In genomic region chr7:77293046-77293445, GRCh38 we compare ENCODE assay signal across 24 cellular contexts.
DNase-seq lines count a peak whose midpoint lies in the region; ATAC-seq and TF ChIP-seq lines count a peak whose summit lies in the region.
"Had no signal": no experiment of that assay in that cellular context is flagged by ENCODE, and none has a peak within 500 bp of the region (broad histone marks: within the 10 kb centered on the region; RNA-seq: fewer than 3 reads in every experiment).

No MANE protein-coding gene starts in this region.

- H3K4me3 ChIP-seq in Caco-2 (ENCODE audit: low read depth, low read length): no peak overlapping the region
- no peak overlapping the region for H3K4me3 ChIP-seq in GM23338
- H3K4me3 ChIP-seq in RWPE2 (ENCODE audit: severe bottlenecking): no peak overlapping the region
- no peak overlapping the region for H3K4me3 ChIP-seq in right cardiac atrium (ENCODE audit: low read length)
- H3K4me3 ChIP-seq: GM23248, left lung, pancreas, testis, uterus had no signal

- H3K4me3 Mint-ChIP-seq in Caco-2 (ENCODE audit: unreplicated experiment): no peak overlapping the region
- no peak overlapping the region for H3K4me3 Mint-ChIP-seq in GM23338
- H3K4me3 Mint-ChIP-seq in naive thymus-derived CD8-positive, alpha-beta T cell: no peak overlapping the region
- no peak overlapping the region for H3K4me3 Mint-ChIP-seq in immature natural killer cell
- H3K4me3 Mint-ChIP-seq: activated T-helper 1 cell treated with anti-CD3 and anti-CD28 coated beads, Interleukin-12 subunit alpha, Interleukin-12 subunit beta, Interleukin-2, Interleukin-4 antibody, amounts not matched to agents 30 ng/mL and 10 ng/mL and 1 ng/mL, durations not matched to agents 14 hours and 24 hours and 36 hours; CD4-positive, alpha-beta memory T cell; dendritic cell treated with granulocyte-macrophage colony-stimulating factor and Interleukin-4, amounts not matched to agents 40 ng/mL and 50 ng/mL, for 4 days; mesothelial cell of epicardium; natural killer cell had no signal

- no peak overlapping the region for H3K4me2 ChIP-seq in GM23338

- 74% methylated on average over 4 of the region's 4 CpGs for WGBS in right cardiac atrium

- TF ChIP-seq CTCF in Caco-2 (IDR thresholded peaks at IDR 0.05; ENCODE audit: insufficient read depth in 1 of 2, low read depth in 1 of 2, low read length in 1 of 2, severe bottlenecking in 1 of 2, unreplicated experiment in 1 of 2): peak; percentile 20 to 43
- TF ChIP-seq CTCF in GM23338 (conservative IDR thresholded peaks at IDR 0.05; ENCODE audit: low read depth in 2 of 2): peak; percentile 29 to 35
- peak; percentile 3 for TF ChIP-seq CTCF in RWPE2 (IDR thresholded peaks at IDR 0.05; ENCODE audit: poor library complexity, severe bottlenecking)

- intact Hi-C loops in Caco-2 (cut with micrococcal nuclease; ENCODE audit: unreplicated experiment): loop anchor here (1.0 kb wide), 1 partner anchor 38 kb away; no protein-coding TSS in a partner anchor
- intact Hi-C loops in right cardiac atrium (cut with DNase I): no loop called here

- H3K9me3 Mint-ChIP-seq in Caco-2 (ENCODE audit: unreplicated experiment) (no peaks in the 10 kb centered on the region), GM23338 (peaks cover under 1% of the 10 kb centered on the region; the same call in 1 of the 3 replicates), immature natural killer cell (peaks cover 0 to 17% (median 13%) of the 10 kb centered on the region in 6 donors)
- peaks cover 5 to 19% (median 13%) of the 10 kb centered on the region in 9 donors for H3K9me3 Mint-ChIP-seq in naive thymus-derived CD8-positive, alpha-beta T cell

- H3K9me3 ChIP-seq in Caco-2: 0 out of 2 replicates have a peak, but pooled peaks cover 9% of the 10 kb centered on the region
- H3K9me3 ChIP-seq in RWPE2 (ENCODE audit: severe bottlenecking): no peaks in the 10 kb centered on the region
- H3K9me3 ChIP-seq in right cardiac atrium (ENCODE audit: control insufficient read depth, low read length): no peaks in the 10 kb centered on the region
- H3K9me3 ChIP-seq: pancreas, testis, uterus had no signal

- no peaks in the 10 kb centered on the region for H3K36me3 Mint-ChIP-seq in Caco-2 (ENCODE audit: insufficient read depth, unreplicated experiment)
- no peaks in the 10 kb centered on the region for H3K36me3 Mint-ChIP-seq in GM23338 (ENCODE audit: low read depth)
- peaks cover 4 to 50% (median 28%) of the 10 kb centered on the region in 3 donors for H3K36me3 Mint-ChIP-seq in naive thymus-derived CD8-positive, alpha-beta T cell
- peaks cover 31 to 64% (median 51%) of the 10 kb centered on the region in 3 donors for H3K36me3 Mint-ChIP-seq in immature natural killer cell

- H3K9me2 ChIP-seq in GM23338 (ENCODE audit: insufficient read depth): no peaks in the 10 kb centered on the region

- H4K20me1 ChIP-seq in GM23338 (replicated peaks; ENCODE audit: insufficient read depth): no peaks in the 10 kb centered on the region

- BruUV-seq in Caco-2 (replicated peaks; lab: Mats Ljungman, UMichigan): no TSS peak

- peak in 1 of 2 experiments; percentile 18 for DNase-seq in Caco-2
- no peak for DNase-seq in GM23338 (ENCODE audit: low spot score)
- no peak for DNase-seq in RWPE2 (ENCODE audit: low spot score)
- peak in 1 of 10 donors; percentile 3 for DNase-seq in naive thymus-derived CD8-positive, alpha-beta T cell
- no peak for DNase-seq in immature natural killer cell
- no peak for DNase-seq in DMS79 treated with DMSO at 0.1 percent for 48 hours (lab: John Stamatoyannopoulos, UW)
- DNase-seq in right cardiac atrium: no peak
- DNase-seq: activated naive CD4-positive, alpha-beta T cell treated with anti-CD3 and anti-CD28 coated beads, Interleukin-2, amount 50 U/mL, for 16 hours; CD4-positive, alpha-beta memory T cell; DND-41; GM23248; head of caudate nucleus; IMR-90; left lung; MM.1S; natural killer cell; NCI-H1436; NCI-H510A treated with DMSO at 0.1 percent for 48 hours; pancreas; testis; uterus had no signal

- no peak overlapping the region for H2AFZ ChIP-seq in GM23338
- H2AFZ ChIP-seq: GM23248 had no signal

- H3K79me2 ChIP-seq in GM23338 (replicated peaks; ENCODE audit: insufficient read depth): no peaks in the 10 kb centered on the region

- CTCF ChIA-PET in Caco-2 (lab: Charles Lee): no interaction called here

- H3K4me1 ChIP-seq in Caco-2: no peaks in the 10 kb centered on the region
- peaks cover 5% of the 10 kb centered on the region; the same call in 1 of the 2 replicates for H3K4me1 ChIP-seq in GM23338 (ENCODE audit: insufficient read depth)
- no peaks in the 10 kb centered on the region for H3K4me1 ChIP-seq in RWPE2 (ENCODE audit: insufficient read depth, poor library complexity, severe bottlenecking)
- H3K4me1 ChIP-seq in right cardiac atrium (ENCODE audit: control insufficient read depth, insufficient read depth, low read length): no peaks in the 10 kb centered on the region
- H3K4me1 ChIP-seq: pancreas, testis, uterus had no signal

- no peaks in the 10 kb centered on the region for H3F3A ChIP-seq in GM23338 (replicated peaks; ENCODE audit: low read depth)

- peak; percentile 35; the same call in 1 of the 3 replicates for ATAC-seq in GM23338
- ATAC-seq in RWPE2 (ENCODE audit: low read depth): peak; percentile 35; the same call in 1 of the 3 replicates
- peak; percentile 23 to 52 for ATAC-seq in naive thymus-derived CD8-positive, alpha-beta T cell
- no peak for ATAC-seq in right cardiac atrium
- ATAC-seq: left lung, pancreas had no signal

- H3K4me1 Mint-ChIP-seq in Caco-2 (ENCODE audit: low read depth, unreplicated experiment): no peaks in the 10 kb centered on the region
- H3K4me1 Mint-ChIP-seq in GM23338: no peaks in the 10 kb centered on the region
- H3K4me1 Mint-ChIP-seq in naive thymus-derived CD8-positive, alpha-beta T cell: peaks cover 1 to 7% (median 6%) of the 10 kb centered on the region in 4 donors
- peaks cover 2 to 12% of the 10 kb centered on the region in 2 donors for H3K4me1 Mint-ChIP-seq in immature natural killer cell
- H3K4me1 Mint-ChIP-seq: CD4-positive, alpha-beta memory T cell; mesothelial cell of epicardium had no signal

- H3K27me3 ChIP-seq in Caco-2 (replicated peaks; ENCODE audit: control insufficient read depth, insufficient read depth, low read length): no peaks in the 10 kb centered on the region
- no peaks in the 10 kb centered on the region for H3K27me3 ChIP-seq in GM23338 (ENCODE audit: insufficient read depth)
- no peaks in the 10 kb centered on the region for H3K27me3 ChIP-seq in RWPE2 (ENCODE audit: insufficient read depth, poor library complexity, severe bottlenecking)
- no peaks in the 10 kb centered on the region for H3K27me3 ChIP-seq in right cardiac atrium (ENCODE audit: control insufficient read depth, insufficient read depth)
- H3K27me3 ChIP-seq: left lung, pancreas, testis, uterus had no signal

- no peak overlapping the region for H3K27ac Mint-ChIP-seq in Caco-2 (ENCODE audit: unreplicated experiment)
- H3K27ac Mint-ChIP-seq in GM23338: no peak overlapping the region
- H3K27ac Mint-ChIP-seq in naive thymus-derived CD8-positive, alpha-beta T cell: peak overlapping the region in 1 of 10 donors; percentile 10
- H3K27ac Mint-ChIP-seq in immature natural killer cell: peak overlapping the region in 3 of 6 donors; percentile 9 to 24 (median 23)
- H3K27ac Mint-ChIP-seq: activated T-helper 1 cell treated with anti-CD3 and anti-CD28 coated beads, Interleukin-12 subunit alpha, Interleukin-12 subunit beta, Interleukin-2, Interleukin-4 antibody, amounts not matched to agents 30 ng/mL and 10 ng/mL and 1 ng/mL, durations not matched to agents 14 hours and 24 hours and 36 hours; dendritic cell treated with granulocyte-macrophage colony-stimulating factor and Interleukin-4, amounts not matched to agents 40 ng/mL and 50 ng/mL, for 4 days; mesothelial cell of epicardium; natural killer cell had no signal

- POLR2A ChIA-PET in Caco-2 (lab: Charles Lee): no interaction called here
- POLR2A ChIA-PET in naive thymus-derived CD8-positive, alpha-beta T cell (lab: Charles Lee): no interaction called here

- no peaks in the 10 kb centered on the region for H3K36me3 ChIP-seq in Caco-2 (ENCODE audit: control insufficient read depth, insufficient read depth, low read length)
- no peaks in the 10 kb centered on the region for H3K36me3 ChIP-seq in GM23338 (ENCODE audit: insufficient read depth)
- no peaks in the 10 kb centered on the region for H3K36me3 ChIP-seq in RWPE2 (ENCODE audit: low read depth)
- H3K36me3 ChIP-seq: left lung, uterus had no signal

- H3K27ac ChIP-seq in GM23338 (ENCODE audit: low read depth): no peak overlapping the region
- no peak overlapping the region for H3K27ac ChIP-seq in RWPE2 (ENCODE audit: poor library complexity, severe bottlenecking)
- H3K27ac ChIP-seq in right cardiac atrium (ENCODE audit: low read length): no peak overlapping the region
- H3K27ac ChIP-seq: GM23248, left lung, pancreas, testis, uterus had no signal

- H3K27me3 Mint-ChIP-seq in Caco-2 (ENCODE audit: insufficient read depth, unreplicated experiment) (peaks cover 2% of the 10 kb centered on the region), GM23338 (ENCODE audit: insufficient read depth, low read depth, poor library complexity) (no peaks in the 10 kb centered on the region), immature natural killer cell (ENCODE audit: low read depth in 3 of 3) (peaks cover 0 to 1% (median 0%) of the 10 kb centered on the region in 3 donors)
- no peaks in the 10 kb centered on the region for H3K27me3 Mint-ChIP-seq in naive thymus-derived CD8-positive, alpha-beta T cell
- H3K27me3 Mint-ChIP-seq: CD4-positive, alpha-beta memory T cell; dendritic cell treated with granulocyte-macrophage colony-stimulating factor and Interleukin-4, amounts not matched to agents 40 ng/mL and 50 ng/mL, for 4 days had no signal

Comparison
In these comparisons a context has a peak if more than half of its experiments do, and no peak if none do; other contexts are left out.
1. ATAC-seq: peak in GM23338 (single experiment), RWPE2 (single experiment) and naive thymus-derived CD8-positive, alpha-beta T cell (2 of 2); none in right cardiac atrium (0 of 2).
2. Peak in every context shown above with its lines, with median percentiles within 50 percentile points of each other: CTCF ChIP-seq.